8 cellular contexts compared by ENCODE assay signal in the genomic region with DNA sequence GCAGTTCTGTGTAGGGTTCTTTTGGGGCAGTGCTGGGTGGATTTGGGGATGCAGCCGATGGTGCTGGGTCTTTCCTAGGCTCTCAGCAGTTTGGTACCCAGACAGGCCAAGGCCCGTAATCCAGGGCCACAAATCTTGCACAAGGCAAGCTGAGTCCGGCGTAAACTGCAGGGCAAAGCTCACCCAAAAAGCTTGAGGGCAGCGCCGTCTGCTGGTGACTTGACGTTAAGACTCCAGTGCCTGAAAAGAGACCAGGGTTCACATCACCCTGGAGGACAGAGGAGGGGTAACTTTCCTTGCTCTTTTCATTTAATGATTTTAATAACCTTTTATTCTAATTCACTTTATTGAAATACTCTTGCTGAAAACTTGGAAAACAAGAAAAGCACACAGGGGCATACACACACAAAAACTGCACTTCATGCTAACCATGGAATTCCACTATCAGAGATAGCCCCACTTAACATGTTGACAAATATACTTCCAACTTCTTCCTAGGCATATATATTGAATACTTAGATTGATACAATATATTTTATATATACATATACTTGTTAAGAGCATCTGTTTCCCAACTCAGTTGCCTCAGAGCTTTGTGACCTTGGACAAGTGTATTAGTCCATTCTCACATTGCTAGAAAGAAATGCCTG. TPM values are rescaled to one million over a fixed set of nuclear protein-coding genes. Genes with fewer than 3 reads are reported as not detected.
A peak's percentile ranks its signal among the peaks of the same experiment; 100 is the strongest.
DNase-seq lines count a peak whose midpoint lies in the region; TF ChIP-seq lines count a peak whose summit lies in the region.

No MANE protein-coding gene starts in this region.

- H3K27ac ChIP-seq in 22Rv1 (no peak overlapping the region), ovary (no peak overlapping the region), tibial nerve (no peak overlapping the region)

- H3K9me3 ChIP-seq in ovary = no peaks in the 10 kb centered on the region
- H3K9me3 ChIP-seq in tibial nerve = no peaks in the 10 kb centered on the region

- no peak for TF ChIP-seq POLR2A in ovary (IDR thresholded peaks at IDR 0.05)
- TF ChIP-seq POLR2A in tibial nerve (IDR thresholded peaks at IDR 0.05) = no peak

- in situ Hi-C loops in GM13977 (cut with MboI; ENCODE audit: low pct_unique_long_range_greater_than_20kb, low sequenced_read_pairs, unreplicated experiment) = loop anchor here (10.0 to 25.0 kb wide), 2 partner anchors 573 to 680 kb away; no protein-coding TSS in a partner anchor

- H3K27me3 ChIP-seq in ovary = no peaks in the 10 kb centered on the region
- H3K27me3 ChIP-seq in tibial nerve = no peaks in the 10 kb centered on the region

- H3K36me3 ChIP-seq in ovary (no peaks in the 10 kb centered on the region), tibial nerve (no peaks in the 10 kb centered on the region)

- no peak overlapping the region for H3K4me3 ChIP-seq in ovary
- no peak overlapping the region for H3K4me3 ChIP-seq in tibial nerve

- DNase-seq in GM13977 (ENCODE audit: low spot score) = peak; percentile 87
- peak; percentile 89 for DNase-seq in NAMALWA (ENCODE audit: low spot score)
- DNase-seq in SK-N-DZ (ENCODE audit: low spot score) = peak; percentile 67
- DNase-seq in activated naive CD4-positive, alpha-beta T cell treated with Interleukin-2 at 50 U/mL for 16 hours = peak; percentile 75
- peak; percentile 70 for DNase-seq in globus pallidus (ENCODE audit: low spot score)
- peak; percentile 52 to 83 (median 76) for DNase-seq in ovary
- DNase-seq in tibial nerve (ENCODE audit: low spot score in 2 of 2) = peak; percentile 36 to 61

- intact Hi-C loops in ovary (cut with DNase I) = loop anchor here in 1 of 4 donors (5.0 kb wide), 1 partner anchor 578 kb away; no protein-coding TSS in a partner anchor

- TF ChIP-seq EP300 in ovary (IDR thresholded peaks at IDR 0.05) = no peak
- TF ChIP-seq EP300 in tibial nerve (IDR thresholded peaks at IDR 0.05) = no peak

- TF ChIP-seq CTCF in 22Rv1 (IDR thresholded peaks at IDR 0.05) = peak; percentile 96
- TF ChIP-seq CTCF in GM13977 (IDR thresholded peaks at IDR 0.05; ENCODE audit: extremely low read depth, insufficient read depth, missing control alignments) = peak; percentile 96
- peak; percentile 56 to 84 (median 76) for TF ChIP-seq CTCF in ovary (IDR thresholded peaks at IDR 0.05)
- TF ChIP-seq CTCF in tibial nerve (IDR thresholded peaks at IDR 0.05) = peak; percentile 80 to 93 (median 91)

- 5 to 7% (median 7%) methylated on average over 7 of the region's 7 CpGs for WGBS in ovary, 3 donors
- 6 to 7% methylated on average over 7 of the region's 7 CpGs for WGBS in tibial nerve, 2 donors

- H3K4me1 ChIP-seq in ovary (ENCODE audit: insufficient read depth) = peaks cover 2% of the 10 kb centered on the region
- H3K4me1 ChIP-seq in tibial nerve = peaks cover 0 to 3% (median 0%) of the 10 kb centered on the region in 4 donors

RNA-seq across cellular contexts. Expression of a gene that starts 38.9 kb away (rescaled TPM):
- polyA plus RNA-seq in SK-N-DZ (2014; cell fraction: cytosol; rRNA removed) = not detected in 2 replicates
- not detected in 2 replicates for polyA plus RNA-seq in SK-N-DZ (2014; cell fraction: nucleus; rRNA removed)
- under 1 TPM in 2 of 7 donors, not detected in 5; 0.05 to 0.34 TPM for total RNA-seq in ovary
- polyA plus RNA-seq in ovary = under 1 TPM in 1 of 2 donors, not detected in 1; 0.10 TPM
- 1 to 10 TPM in 1 of 4 donors, under 1 TPM in 1, not detected in 2; 0.30 to 1.3 TPM for total RNA-seq in tibial nerve

RNA-seq across cellular contexts. Expression of a gene that starts 59.5 kb away (rescaled TPM):
- 15.9 and 17.4 TPM in 2 replicates for polyA plus RNA-seq in SK-N-DZ (2014; cell fraction: cytosol; rRNA removed)
- polyA plus RNA-seq in SK-N-DZ (2014; cell fraction: nucleus; rRNA removed) = 18.6 and 39.3 TPM in 2 replicates
- total RNA-seq in ovary (10 to 100 TPM; 13.1 to 25.8 (median 18.6) TPM), tibial nerve (10 to 100 TPM; 23.7 to 45.0 (median 30.9) TPM)
- polyA plus RNA-seq in ovary = 10 to 100 TPM in 1 of 2 donors, 1 to 10 TPM in 1; 7.5 to 12.8 TPM
